8 cellular contexts compared by ENCODE assay signal in genomic region chr15:59373215-59373614, GRCh38. TPM values are rescaled to one million over a fixed set of nuclear protein-coding genes. Genes with fewer than 3 reads are reported as not detected.
DNase-seq lines count a peak whose midpoint lies in the region; ATAC-seq and TF ChIP-seq lines count a peak whose summit lies in the region.

No MANE protein-coding gene starts in this region.

- TF ChIP-seq CTCF in fibroblast of the aortic adventitia (IDR thresholded peaks at IDR 0.05; ENCODE audit: insufficient read depth, low read length) (no peak), psoas muscle (IDR thresholded peaks at IDR 0.05) (no peak), MM.1S (IDR thresholded peaks at IDR 0.05; ENCODE audit: low read length) (no peak)

- DNase-seq in Daoy (ENCODE audit: low read depth) = peak; percentile 6
- no peak for DNase-seq in fibroblast of the aortic adventitia (ENCODE audit: low read depth)
- no peak for DNase-seq in psoas muscle
- no peak for DNase-seq in MM.1S
- DNase-seq in mesenteric fat pad (ENCODE audit: low spot score) = no peak
- no peak for DNase-seq in KBM-7
- DNase-seq in MV-4-11 (lab: John Stamatoyannopoulos, UW) = no peak

- intact Hi-C loops in psoas muscle (cut with DNase I) = loop anchor here (5.0 to 10.0 kb wide), 4 partner anchors 64 to 128 kb away; partner anchors contain the start of gene FAM81A (in 1 of the 2)

- H3K9me2 ChIP-seq in MM.1S (replicated peaks; ENCODE audit: insufficient read depth, low read length) = no peaks in the 10 kb centered on the region

- no peak overlapping the region for H3K4me2 ChIP-seq in MM.1S (ENCODE audit: low read depth, low read length)

- peak overlapping the region; percentile 88 for H3K4me3 ChIP-seq in fibroblast of the aortic adventitia (ENCODE audit: low read depth, low read length)
- H3K4me3 ChIP-seq in psoas muscle = peak overlapping the region; percentile 81
- H3K4me3 ChIP-seq in MM.1S (ENCODE audit: low read length) = no peak overlapping the region

- H3K9ac ChIP-seq in MM.1S (ENCODE audit: low read length) = no peak overlapping the region

- no peaks in the 10 kb centered on the region for H3K79me2 ChIP-seq in MM.1S (ENCODE audit: low read length)

- no peaks in the 10 kb centered on the region for H3K27me3 ChIP-seq in psoas muscle (ENCODE audit: insufficient read depth in 3 of 3, low read length in 2 of 3)
- peaks cover 19% of the 10 kb centered on the region for H3K27me3 ChIP-seq in MM.1S (replicated peaks; ENCODE audit: insufficient read depth, low read length)

- H3K9me3 ChIP-seq in psoas muscle (no peaks in the 10 kb centered on the region), MM.1S (replicated peaks; ENCODE audit: insufficient read depth, low read length) (no peaks in the 10 kb centered on the region)

- peak overlapping the region; percentile 98 for H3K27ac ChIP-seq in psoas muscle
- no peak overlapping the region for H3K27ac ChIP-seq in MM.1S (ENCODE audit: low read length)

- 1 to 3% (median 2%) methylated on average over 6 of the region's 6 CpGs for WGBS in psoas muscle, 3 donors

- no peak overlapping the region for H2AFZ ChIP-seq in MM.1S (ENCODE audit: low read length)

- H3K4me1 ChIP-seq in psoas muscle (peaks cover 6% of the 10 kb centered on the region), MM.1S (ENCODE audit: low read length) (no peaks in the 10 kb centered on the region)

- no peaks in the 10 kb centered on the region for H3F3A ChIP-seq in MM.1S (ENCODE audit: insufficient read depth, low read length)

- H4K20me1 ChIP-seq in MM.1S (ENCODE audit: insufficient read depth, low read length) = no peaks in the 10 kb centered on the region

- in situ Hi-C loops in KBM-7 (cut with MboI; ENCODE audit: low pct_unique_long_range_greater_than_20kb, low sequenced_read_pairs) = no loop called here

- ATAC-seq in SK-N-SH treated with all-trans-retinoic acid at 6 μM for 48 hours (peak; percentile 0; the same call in 1 of the 3 replicates), psoas muscle (no peak)

- H3K36me3 ChIP-seq in psoas muscle (ENCODE audit: insufficient read depth in 1 of 2, low read depth in 1 of 2) (no peaks in the 10 kb centered on the region), MM.1S (replicated peaks; ENCODE audit: insufficient read depth, low read length) (no peaks in the 10 kb centered on the region)

TF ChIP-seq in SK-N-SH treated with all-trans-retinoic acid at 6 μM for 48 hours, 23 proteins besides CTCF, POLR2A, EP300 and RAD21 (continues in another document):
- no peak for TF ChIP-seq TSHZ2 (CRISPR knock-in tag; IDR thresholded peaks at IDR 0.05)
- no peak for TF ChIP-seq ZFP3 (CRISPR knock-in tag; IDR thresholded peaks at IDR 0.05)
- no peak for TF ChIP-seq ZNF8 (CRISPR knock-in tag; IDR thresholded peaks at IDR 0.05)
- TF ChIP-seq SNAI2 (CRISPR knock-in tag; IDR thresholded peaks at IDR 0.05) = no peak
- no peak for TF ChIP-seq ARNTL (CRISPR knock-in tag; IDR thresholded peaks at IDR 0.05; ENCODE audit: borderline replicate concordance, low read depth)
- TF ChIP-seq PPARA (CRISPR knock-in tag; IDR thresholded peaks at IDR 0.05; ENCODE audit: borderline replicate concordance) = no peak
- TF ChIP-seq ZC3H10 (CRISPR knock-in tag; IDR thresholded peaks at IDR 0.05) = no peak
- no peak for TF ChIP-seq ZFP30 (CRISPR knock-in tag; IDR thresholded peaks at IDR 0.05)
- no peak for TF ChIP-seq CSRNP3 (CRISPR knock-in tag; IDR thresholded peaks at IDR 0.05)
- TF ChIP-seq TCF4 (CRISPR knock-in tag; IDR thresholded peaks at IDR 0.05; ENCODE audit: borderline replicate concordance) = no peak
- TF ChIP-seq ESRRG (CRISPR knock-in tag; IDR thresholded peaks at IDR 0.05) = no peak
- TF ChIP-seq ZNF565 (CRISPR knock-in tag; conservative IDR thresholded peaks at IDR 0.05; ENCODE audit: low read depth) = no peak
- no peak for TF ChIP-seq POU6F1 (CRISPR knock-in tag; IDR thresholded peaks at IDR 0.05; ENCODE audit: borderline replicate concordance, low read depth)
- TF ChIP-seq GLIS3 (CRISPR knock-in tag; IDR thresholded peaks at IDR 0.05) = no peak
- TF ChIP-seq BACH2 (CRISPR knock-in tag; IDR thresholded peaks at IDR 0.05; ENCODE audit: borderline replicate concordance) = no peak
- no peak for TF ChIP-seq TOX (CRISPR knock-in tag; IDR thresholded peaks at IDR 0.05; ENCODE audit: borderline replicate concordance)
- no peak for TF ChIP-seq CSDC2 (CRISPR knock-in tag; IDR thresholded peaks at IDR 0.05)
- no peak for TF ChIP-seq PATZ1 (CRISPR knock-in tag; IDR thresholded peaks at IDR 0.05; ENCODE audit: borderline replicate concordance)

RNA-seq across cellular contexts. Expression of gene MYO1E, which starts 0.5 kb away (rescaled TPM):
- total RNA-seq in Daoy (2014; rRNA removed; shearing (Covaris generic)) = 92.3 and 97.3 TPM in 2 replicates
- 93.5 and 147 TPM in 2 replicates for total RNA-seq in fibroblast of the aortic adventitia (ENCODE audit: low replicate concordance)
- total RNA-seq in psoas muscle = 10 to 100 TPM; 26.3 to 53.7 (median 38.2) TPM
- polyA plus RNA-seq in psoas muscle = 10 to 100 TPM in 2 of 3 donors, 1 to 10 TPM in 1; 10.0 to 13.8 (median 10.7) TPM
- total RNA-seq in mesenteric fat pad = 68.7 TPM
